ENCODE assay signal across 18 cellular contexts in genomic region chr4:86720508-86721068, GRCh38.
DNase-seq lines count a peak whose midpoint lies in the region; ATAC-seq and TF ChIP-seq lines count a peak whose summit lies in the region.
"Had no signal": no experiment of that assay in that cellular context is flagged by ENCODE, and none has a peak within 500 bp of the region (broad histone marks: within the 10 kb centered on the region; RNA-seq: fewer than 3 reads in every experiment).

No MANE protein-coding gene starts in this region.

- DNase-seq in EL (peak; percentile 8), fibroblast of mammary gland (ENCODE audit: low read depth) (peak; percentile 19), left lobe of liver (ENCODE audit: low spot score) (no peak), body of pancreas (no peak), NAMALWA (ENCODE audit: low spot score) (no peak)
- DNase-seq in stimulated activated naive B cell treated with anti-CD40 and anti-IgM and Interleukin-4, amounts not matched to agents 10 μg/mL and 1 μg/mL and 100 μg/mL, for 72 hours = no peak
- DNase-seq: activated CD4-positive, alpha-beta T cell treated with anti-CD3 and anti-CD28 coated beads for 1 hour; activated naive CD8-positive, alpha-beta T cell treated with anti-CD3 and anti-CD28 coated beads, Interleukin-2, amount 50 U/mL, for 24 hours; DMS79; NCI-H187 treated with DMSO at 0.1 percent for 48 hours; NCI-H524 treated with DMSO at 0.1 percent for 48 hours; nucleus accumbens; stimulated activated CD4-positive, alpha-beta T cell treated with anti-CD3 and anti-CD28 coated beads, Interleukin-12 subunit alpha, Interleukin-12 subunit beta, amount 100 ng/mL, for 4 hours had no signal

- intact Hi-C loops in body of pancreas (cut with DNase I) = no loop called here

- H3K36me3 ChIP-seq in rectal smooth muscle tissue (ENCODE audit: control insufficient read depth, insufficient read depth, low read length) = no peaks in the 10 kb centered on the region
- H3K36me3 ChIP-seq in body of pancreas (replicated peaks in 1 of 2; ENCODE audit: insufficient read depth in 1 of 2, low read depth in 2 of 2) = no peaks in the 10 kb centered on the region

- H3K36me3 Mint-ChIP-seq in stimulated activated naive B cell treated with anti-CD40 and anti-IgM and Interleukin-4, amounts not matched to agents 10 μg/mL and 1 μg/mL and 100 μg/mL, for 72 hours = no peaks in the 10 kb centered on the region

- no peak for TF ChIP-seq POLR2A in body of pancreas (IDR thresholded peaks at IDR 0.05)

- H3K9me3 Mint-ChIP-seq in stimulated activated naive B cell treated with anti-CD40 and anti-IgM and Interleukin-4, amounts not matched to agents 10 μg/mL and 1 μg/mL and 100 μg/mL, for 72 hours = peaks cover 4 to 5% of the 10 kb centered on the region in 2 donors
- H3K9me3 Mint-ChIP-seq: activated naive CD8-positive, alpha-beta T cell treated with anti-CD3 and anti-CD28 coated beads, Interleukin-2, amount 50 U/mL, for 24 hours had no signal

- H3K4me3 ChIP-seq in fibroblast of mammary gland (ENCODE audit: control insufficient read depth, low read depth, low read length) (no peak overlapping the region), rectal smooth muscle tissue (ENCODE audit: low read length) (no peak overlapping the region), body of pancreas (no peak overlapping the region)

- no peak overlapping the region for H3K4me3 Mint-ChIP-seq in stimulated activated naive B cell treated with anti-CD40 and anti-IgM and Interleukin-4, amounts not matched to agents 10 μg/mL and 1 μg/mL and 100 μg/mL, for 72 hours
- H3K4me3 Mint-ChIP-seq: activated naive CD8-positive, alpha-beta T cell treated with anti-CD3 and anti-CD28 coated beads, Interleukin-2, amount 50 U/mL, for 24 hours; B cell had no signal

- H3K27ac Mint-ChIP-seq in stimulated activated naive B cell treated with anti-CD40 and anti-IgM and Interleukin-4, amounts not matched to agents 10 μg/mL and 1 μg/mL and 100 μg/mL, for 72 hours = no peak overlapping the region
- H3K27ac Mint-ChIP-seq: activated naive CD8-positive, alpha-beta T cell treated with anti-CD3 and anti-CD28 coated beads, Interleukin-2, amount 50 U/mL, for 24 hours; B cell had no signal

- no peaks in the 10 kb centered on the region for H3K9me3 ChIP-seq in body of pancreas

- ATAC-seq in SK-N-SH treated with all-trans-retinoic acid at 6 μM for 48 hours (peak; percentile 35; the same call in 1 of the 3 replicates), left lobe of liver (no peak), body of pancreas (no peak)
- no peak for ATAC-seq in stimulated activated naive B cell treated with anti-CD40 and anti-IgM and Interleukin-4, amounts not matched to agents 10 μg/mL and 1 μg/mL and 100 μg/mL, for 72 hours (replicated peaks)
- ATAC-seq: activated naive CD8-positive, alpha-beta T cell treated with anti-CD3 and anti-CD28 coated beads, Interleukin-2, amount 50 U/mL, for 24 hours; Panc1 had no signal

- no peak for TF ChIP-seq CTCF in fibroblast of mammary gland (conservative IDR thresholded peaks at IDR 0.05; ENCODE audit: control insufficient read depth, insufficient read depth, low read depth, low read length)
- no peak for TF ChIP-seq CTCF in body of pancreas (IDR thresholded peaks at IDR 0.05)

- H3K4me1 ChIP-seq in rectal smooth muscle tissue (ENCODE audit: control insufficient read depth, insufficient read depth, low read length) (no peaks in the 10 kb centered on the region), body of pancreas (no peaks in the 10 kb centered on the region)

- H3K9ac ChIP-seq in rectal smooth muscle tissue (ENCODE audit: low read length) = no peak overlapping the region

- 71 to 72% methylated on average over 3 of the region's 3 CpGs for WGBS in body of pancreas, 2 donors

- H3K27ac ChIP-seq in rectal smooth muscle tissue (ENCODE audit: low read depth, low read length) (peak overlapping the region; percentile 3), body of pancreas (no peak overlapping the region)
- H3K27ac ChIP-seq: HL-60 had no signal

- H3K27me3 ChIP-seq in rectal smooth muscle tissue (ENCODE audit: control insufficient read depth, insufficient read depth, low read length) (no peaks in the 10 kb centered on the region), body of pancreas (no peaks in the 10 kb centered on the region)

- no peaks in the 10 kb centered on the region for H3K27me3 Mint-ChIP-seq in stimulated activated naive B cell treated with anti-CD40 and anti-IgM and Interleukin-4, amounts not matched to agents 10 μg/mL and 1 μg/mL and 100 μg/mL, for 72 hours
- H3K27me3 Mint-ChIP-seq: activated naive CD8-positive, alpha-beta T cell treated with anti-CD3 and anti-CD28 coated beads, Interleukin-2, amount 50 U/mL, for 24 hours; B cell had no signal

- no peaks in the 10 kb centered on the region for H3K4me1 Mint-ChIP-seq in stimulated activated naive B cell treated with anti-CD40 and anti-IgM and Interleukin-4, amounts not matched to agents 10 μg/mL and 1 μg/mL and 100 μg/mL, for 72 hours
- H3K4me1 Mint-ChIP-seq: activated naive CD8-positive, alpha-beta T cell treated with anti-CD3 and anti-CD28 coated beads, Interleukin-2, amount 50 U/mL, for 24 hours; B cell had no signal

TF ChIP-seq in SK-N-SH treated with all-trans-retinoic acid at 6 μM for 48 hours, 23 proteins besides CTCF, POLR2A, EP300 and RAD21:
- TF ChIP-seq RARB (CRISPR knock-in tag; IDR thresholded peaks at IDR 0.05) (no peak), BACH2 (CRISPR knock-in tag; IDR thresholded peaks at IDR 0.05; ENCODE audit: borderline replicate concordance) (no peak), TOX (CRISPR knock-in tag; IDR thresholded peaks at IDR 0.05; ENCODE audit: borderline replicate concordance) (no peak), PPARA (CRISPR knock-in tag; IDR thresholded peaks at IDR 0.05; ENCODE audit: borderline replicate concordance) (no peak), CREB5 (CRISPR knock-in tag; IDR thresholded peaks at IDR 0.05; ENCODE audit: low read depth) (no peak), ZNF8 (CRISPR knock-in tag; IDR thresholded peaks at IDR 0.05) (no peak), ZFP3 (CRISPR knock-in tag; IDR thresholded peaks at IDR 0.05) (no peak), ZNF565 (CRISPR knock-in tag; conservative IDR thresholded peaks at IDR 0.05; ENCODE audit: low read depth) (no peak), CSDC2 (CRISPR knock-in tag; IDR thresholded peaks at IDR 0.05) (no peak), ZNF70 (CRISPR knock-in tag; IDR thresholded peaks at IDR 0.05) (no peak)
- TF ChIP-seq, protein P1, sequence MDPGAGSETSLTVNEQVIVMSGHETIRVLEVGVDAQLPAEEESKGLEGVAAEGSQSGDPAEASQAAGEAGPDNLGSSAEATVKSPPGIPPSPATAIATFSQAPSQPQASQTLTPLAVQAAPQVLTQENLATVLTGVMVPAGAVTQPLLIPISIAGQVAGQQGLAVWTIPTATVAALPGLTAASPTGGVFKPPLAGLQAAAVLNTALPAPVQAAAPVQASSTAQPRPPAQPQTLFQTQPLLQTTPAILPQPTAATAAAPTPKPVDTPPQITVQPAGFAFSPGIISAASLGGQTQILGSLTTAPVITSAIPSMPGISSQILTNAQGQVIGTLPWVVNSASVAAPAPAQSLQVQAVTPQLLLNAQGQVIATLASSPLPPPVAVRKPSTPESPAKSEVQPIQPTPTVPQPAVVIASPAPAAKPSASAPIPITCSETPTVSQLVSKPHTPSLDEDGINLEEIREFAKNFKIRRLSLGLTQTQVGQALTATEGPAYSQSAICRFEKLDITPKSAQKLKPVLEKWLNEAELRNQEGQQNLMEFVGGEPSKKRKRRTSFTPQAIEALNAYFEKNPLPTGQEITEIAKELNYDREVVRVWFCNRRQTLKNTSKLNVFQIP (CRISPR knock-in tag; IDR thresholded peaks at IDR 0.05; ENCODE audit: borderline replicate concordance, low read depth) = no peak

Comparison
In these comparisons a context has a peak if more than half of its experiments do, and no peak if none do; other contexts are left out.
1. DNase-seq: peak in EL (single experiment) and fibroblast of mammary gland (single experiment); none in left lobe of liver (single experiment), stimulated activated naive B cell treated with anti-CD40 and anti-IgM and Interleukin-4, amounts not matched to agents 10 μg/mL and 1 μg/mL and 100 μg/mL, for 72 hours (single experiment), body of pancreas (0 of 4) and NAMALWA (single experiment).